12 cellular contexts compared by ENCODE assay signal in the genomic region with DNA sequence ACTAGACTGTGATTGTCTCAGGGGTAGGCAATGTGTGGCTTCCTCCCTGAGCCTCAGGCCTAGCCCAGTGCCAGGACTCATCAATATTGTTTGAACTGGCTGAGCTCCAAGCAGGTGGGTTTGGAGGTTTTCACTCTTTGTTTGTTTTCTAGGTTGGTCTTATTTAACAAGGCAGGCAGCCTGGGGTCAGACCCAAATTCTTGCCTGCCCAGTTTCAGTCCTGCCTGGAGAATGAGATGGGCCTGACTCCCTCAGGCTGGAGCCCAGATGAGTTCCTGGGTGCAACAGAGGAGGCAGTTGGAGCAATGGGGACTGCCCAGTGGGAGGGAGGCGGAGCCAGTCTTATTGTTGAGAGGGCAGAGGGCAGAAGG. TPM values are rescaled to one million over a fixed set of nuclear protein-coding genes. Genes with fewer than 3 reads are reported as not detected.
DNase-seq lines count a peak whose midpoint lies in the region; ATAC-seq, FAIRE-seq and TF ChIP-seq lines count a peak whose summit lies in the region.
"Had no signal": no experiment of that assay in that cellular context is flagged by ENCODE, and none has a peak within 500 bp of the region (broad histone marks: within the 10 kb centered on the region; RNA-seq: fewer than 3 reads in every experiment).

No MANE protein-coding gene starts in this region.

- H3K36me3 ChIP-seq in BLaER1 (no peaks in the 10 kb centered on the region), RWPE2 (ENCODE audit: low read depth) (no peaks in the 10 kb centered on the region), lower lobe of right lung (no peaks in the 10 kb centered on the region)

- no peaks in the 10 kb centered on the region for H3K27me3 Mint-ChIP-seq in activated T-cell treated with anti-CD3 and anti-CD28 coated beads, Interleukin-2, amount 50 U/mL, for 24 hours

- H3K9ac ChIP-seq in BLaER1: peak overlapping the region; percentile 11; the same call in 1 of the 2 replicates

- H4K20me1 ChIP-seq in BLaER1: no peaks in the 10 kb centered on the region

- no peak for FAIRE-seq in frontal cortex (lab: Jason Lieb, UNC)
- FAIRE-seq: H54, islet of Langerhans, K562 had no signal

- H3K9me3 Mint-ChIP-seq in activated T-cell treated with anti-CD3 and anti-CD28 coated beads, Interleukin-2, amount 50 U/mL, for 24 hours: no peaks in the 10 kb centered on the region

- peaks cover 74% of the 10 kb centered on the region for H3K4me1 ChIP-seq in BLaER1
- peaks cover 29% of the 10 kb centered on the region for H3K4me1 ChIP-seq in RWPE2 (ENCODE audit: insufficient read depth, poor library complexity, severe bottlenecking)
- H3K4me1 ChIP-seq in lower lobe of right lung: peaks cover 47% of the 10 kb centered on the region

- TF ChIP-seq CTCF in RWPE2 (IDR thresholded peaks at IDR 0.05; ENCODE audit: poor library complexity, severe bottlenecking) (peak; percentile 12), lower lobe of right lung (IDR thresholded peaks at IDR 0.05) (no peak)

- ATAC-seq in RWPE2 (ENCODE audit: low read depth) (peak; percentile 73), lower lobe of right lung (peak; percentile 71 to 72)
- ATAC-seq: K562 had no signal

- H3K4me2 ChIP-seq in BLaER1: peak overlapping the region; percentile 93

- H3K4me3 Mint-ChIP-seq in activated T-cell treated with anti-CD3 and anti-CD28 coated beads, Interleukin-2, amount 50 U/mL, for 24 hours: no peak overlapping the region

- H3K4me3 ChIP-seq in BLaER1 (no peak overlapping the region), RWPE2 (ENCODE audit: severe bottlenecking) (no peak overlapping the region), lower lobe of right lung (no peak overlapping the region)
- H3K4me3 ChIP-seq: K562 had no signal

- intact Hi-C loops in lower lobe of right lung (cut with DNase I): no loop called here

- H3K9me3 ChIP-seq in BLaER1: no peaks in the 10 kb centered on the region
- H3K9me3 ChIP-seq in RWPE2 (ENCODE audit: severe bottlenecking): no peaks in the 10 kb centered on the region
- H3K9me3 ChIP-seq in lower lobe of right lung: no peaks in the 10 kb centered on the region

- H3K27me3 ChIP-seq in BLaER1 (no peaks in the 10 kb centered on the region), RWPE2 (ENCODE audit: insufficient read depth, poor library complexity, severe bottlenecking) (no peaks in the 10 kb centered on the region), lower lobe of right lung (ENCODE audit: low read depth) (no peaks in the 10 kb centered on the region)

- H3K27ac ChIP-seq in BLaER1 (peak overlapping the region; percentile 70), RWPE2 (ENCODE audit: poor library complexity, severe bottlenecking) (peak overlapping the region; percentile 84), lower lobe of right lung (peak overlapping the region; percentile 67), caudate nucleus (ENCODE audit: low read depth, low read length) (no peak overlapping the region)

- peak; percentile 98 for DNase-seq in NCI-H1092 treated with DMSO at 0.1 percent for 48 hours (lab: John Stamatoyannopoulos, UW)
- no peak for DNase-seq in RWPE2 (ENCODE audit: low spot score)
- peak; percentile 64 for DNase-seq in lower lobe of right lung
- DNase-seq in frontal cortex (ENCODE audit: low spot score in 2 of 2): no peak
- no peak for DNase-seq in kidney glomerular epithelial cell (lab: John Stamatoyannopoulos, UW)
- no peak for DNase-seq in caudate nucleus (lab: John Stamatoyannopoulos, UW)
- no peak for DNase-seq in activated T-cell treated with anti-CD3 and anti-CD28 coated beads, Interleukin-2, amount 50 U/mL, for 24 hours
- DNase-seq: SW 1271 had no signal

- peaks cover 10% of the 10 kb centered on the region for H3K4me1 Mint-ChIP-seq in activated T-cell treated with anti-CD3 and anti-CD28 coated beads, Interleukin-2, amount 50 U/mL, for 24 hours (ENCODE audit: low read depth)

- H3K36me3 Mint-ChIP-seq in activated T-cell treated with anti-CD3 and anti-CD28 coated beads, Interleukin-2, amount 50 U/mL, for 24 hours (ENCODE audit: low read depth): no peaks in the 10 kb centered on the region

- H3K27ac Mint-ChIP-seq in activated T-cell treated with anti-CD3 and anti-CD28 coated beads, Interleukin-2, amount 50 U/mL, for 24 hours: no peak overlapping the region

RNA-seq across cellular contexts. Expression of gene TP53I11, which starts 28.3 kb away (rescaled TPM):
- total RNA-seq in lower lobe of right lung: 103 TPM
- 20.4 TPM for total RNA-seq in frontal cortex

Comparison
In these comparisons a context has a peak if more than half of its experiments do, and no peak if none do; other contexts are left out.
1. DNase-seq: peak in NCI-H1092 treated with DMSO at 0.1 percent for 48 hours (single experiment) and lower lobe of right lung (single experiment); none in RWPE2 (single experiment), frontal cortex (0 of 2), kidney glomerular epithelial cell (single experiment), caudate nucleus (0 of 61) and activated T-cell treated with anti-CD3 and anti-CD28 coated beads, Interleukin-2, amount 50 U/mL, for 24 hours (single experiment).